In the genomic region with DNA sequence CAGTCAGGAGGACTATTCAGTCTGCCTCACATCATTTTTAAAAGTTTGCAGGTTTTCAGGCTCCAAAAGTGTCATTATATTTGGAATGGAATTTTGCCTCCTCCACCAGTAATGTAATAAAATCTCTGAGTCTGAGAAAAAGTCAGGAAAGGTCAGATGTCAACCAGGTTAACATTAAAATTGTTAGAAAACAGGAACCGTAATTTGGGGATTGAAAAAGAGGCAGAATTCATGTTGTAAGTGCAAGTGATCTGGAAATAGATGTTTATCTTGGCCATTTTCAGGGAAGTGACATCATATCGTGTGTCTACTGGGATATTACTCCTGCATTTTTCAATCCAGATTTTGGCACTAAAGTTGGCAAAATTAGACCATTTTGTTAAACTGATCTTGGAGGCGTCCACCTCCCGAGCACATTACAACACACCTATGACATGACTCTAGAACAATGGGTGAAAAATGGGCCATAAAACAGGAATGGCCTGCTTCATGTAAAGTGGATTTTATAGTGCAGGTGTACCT, we compare ENCODE assay signal across 26 cellular contexts.
"Had no signal": no experiment of that assay in that cellular context is flagged by ENCODE, and none has a peak within 500 bp of the region (broad histone marks: within the 10 kb centered on the region; RNA-seq: fewer than 3 reads in every experiment).

No MANE protein-coding gene starts in this region.

- H3K4me3 Mint-ChIP-seq: activated B cell treated with CpG ODN at 0.5 μM for 24 hours; activated CD4-positive, alpha-beta memory T cell treated with anti-CD3 and anti-CD28 coated beads for 36 hours; activated CD4-positive, alpha-beta T cell treated with anti-CD3 and anti-CD28 coated beads, Interleukin-2, amount 10 ng/mL, durations not matched to agents 7 days and 5 days; activated naive CD4-positive, alpha-beta T cell treated with anti-CD3 and anti-CD28 coated beads, Interleukin-2, amount 10 ng/mL, durations not matched to agents 7 days and 5 days; activated naive CD8-positive, alpha-beta T cell treated with anti-CD3 and anti-CD28 coated beads for 36 hours; activated T-cell treated with anti-CD3 and anti-CD28 coated beads, Interleukin-2, amount 50 U/mL, for 72 hours had no signal

- H3K27ac Mint-ChIP-seq: activated B cell treated with CpG ODN at 0.5 μM for 24 hours; activated CD4-positive, alpha-beta memory T cell treated with anti-CD3 and anti-CD28 coated beads for 36 hours; activated naive CD4-positive, alpha-beta T cell treated with anti-CD3 and anti-CD28 coated beads, Interleukin-2, amount 10 ng/mL, durations not matched to agents 7 days and 5 days; activated naive CD8-positive, alpha-beta T cell treated with anti-CD3 and anti-CD28 coated beads for 36 hours; activated T-cell treated with anti-CD3 and anti-CD28 coated beads, Interleukin-2, amount 50 U/mL, for 72 hours; activated T-helper 2 cell treated with anti-CD3 and anti-CD28 coated beads, Interferon-gamma antibody, Interleukin-2, Interleukin-4, amounts not matched to agents 10 μg/mL and 5 μg/mL and 100 μg/mL, durations not matched to agents 14 hours and 24 hours and 36 hours; T-cell had no signal

- H3K9me3 Mint-ChIP-seq: activated B cell treated with CpG ODN at 0.5 μM for 24 hours; activated CD4-positive, alpha-beta memory T cell treated with anti-CD3 and anti-CD28 coated beads for 36 hours; activated CD4-positive, alpha-beta T cell treated with anti-CD3 and anti-CD28 coated beads, Interleukin-2, amount 10 ng/mL, durations not matched to agents 7 days and 5 days; activated naive CD4-positive, alpha-beta T cell treated with anti-CD3 and anti-CD28 coated beads, Interleukin-2, amount 10 ng/mL, durations not matched to agents 7 days and 5 days; activated naive CD8-positive, alpha-beta T cell treated with anti-CD3 and anti-CD28 coated beads for 36 hours; activated T-cell treated with anti-CD3 and anti-CD28 coated beads, Interleukin-2, amount 50 U/mL, for 72 hours; activated T-helper 2 cell treated with anti-CD3 and anti-CD28 coated beads, Interferon-gamma antibody, Interleukin-2, Interleukin-4, amounts not matched to agents 10 μg/mL and 5 μg/mL and 100 μg/mL, durations not matched to agents 14 hours and 24 hours and 36 hours; T-cell had no signal

- DNase-seq: activated B cell treated with CpG ODN at 0.5 μM for 24 hours; activated CD4-positive, alpha-beta memory T cell treated with anti-CD3 and anti-CD28 coated beads for 36 hours; activated CD4-positive, alpha-beta T cell treated with anti-CD3 and anti-CD28 coated beads, Interleukin-2, amount 10 ng/mL, durations not matched to agents 7 days and 5 days; activated CD8-positive, alpha-beta memory T cell treated with anti-CD3 and anti-CD28 coated beads for 24 hours; activated gamma-delta T cell treated with Interleukin-2 at 50 U/mL for 16 hours; activated naive CD4-positive, alpha-beta T cell treated with anti-CD3 and anti-CD28 coated beads, Interleukin-2, amount 10 ng/mL, durations not matched to agents 7 days and 5 days; activated naive CD8-positive, alpha-beta T cell treated with anti-CD3 and anti-CD28 coated beads for 36 hours; activated T-cell treated with anti-CD3 and anti-CD28 coated beads, Interleukin-2, amount 50 U/mL, for 72 hours; cerebellar nuclear complex; NCI-H1092; NCI-H1417; NCI-H1930; NCI-H2171; NCI-H226; NCI-H526; NCI-H774; NK-92 treated with Interleukin-12 subunit alpha and Interleukin-12 subunit beta, amount 100 ng/mL, for 24 hours; OCI-M1; RPMI8226; T-cell; T-helper 2 cell; T1000 had no signal

- H3K27ac ChIP-seq: SK-N-MC had no signal

- H3K4me3 ChIP-seq: SK-N-MC had no signal

- H3K27me3 Mint-ChIP-seq: activated naive CD8-positive, alpha-beta T cell treated with anti-CD3 and anti-CD28 coated beads for 36 hours had no signal

- H3K36me3 Mint-ChIP-seq: activated CD4-positive, alpha-beta memory T cell treated with anti-CD3 and anti-CD28 coated beads for 36 hours; activated naive CD8-positive, alpha-beta T cell treated with anti-CD3 and anti-CD28 coated beads for 36 hours; T-cell had no signal

- ATAC-seq: activated T-cell treated with anti-CD3 and anti-CD28 coated beads, Interleukin-2, amount 50 U/mL, for 72 hours; Panc1; Right ventricle myocardium inferior; T-cell had no signal
